In genomic region chr4:108203377-108203776, GRCh38 we compare ENCODE assay signal across 23 cellular contexts.
"Had no signal": no experiment of that assay in that cellular context is flagged by ENCODE, and none has a peak within 500 bp of the region (broad histone marks: within the 10 kb centered on the region; RNA-seq: fewer than 3 reads in every experiment).

No MANE protein-coding gene starts in this region.

- H3K4me3 ChIP-seq: SJSA1 had no signal

- H3K9me3 Mint-ChIP-seq: activated naive CD4-positive, alpha-beta T cell treated with anti-CD3 and anti-CD28 coated beads, Interleukin-2, amount 10 ng/mL, durations not matched to agents 7 days and 5 days; activated T-cell treated with anti-CD3 and anti-CD28 coated beads, Interleukin-2, amount 50 U/mL, for 4 hours; activated T-helper 2 cell treated with anti-CD3 and anti-CD28 coated beads, Interferon-gamma antibody, Interleukin-2, Interleukin-4, amounts not matched to agents 10 μg/mL and 5 μg/mL and 100 μg/mL, durations not matched to agents 14 hours and 24 hours and 36 hours; T-helper 1 cell treated with Interleukin-12 subunit alpha and Interleukin-12 subunit beta and Interleukin-4 antibody, amounts not matched to agents 30 μg/mL and 1 μg/mL, for 36 hours had no signal

- DNase-seq: activated CD4-positive, alpha-beta T cell treated with anti-CD3 and anti-CD28 coated beads for 48 hours; activated CD4-positive, alpha-beta T cell treated with anti-CD3 and anti-CD28 coated beads, Interleukin-2, amount 50 U/mL, for 48 hours; activated CD8-positive, alpha-beta memory T cell treated with anti-CD3 and anti-CD28 coated beads for 24 hours; activated gamma-delta T cell treated with Interleukin-2 at 50 U/mL for 16 hours; activated naive CD4-positive, alpha-beta T cell treated with anti-CD3 and anti-CD28 coated beads, Interleukin-2, amount 10 ng/mL, durations not matched to agents 7 days and 5 days; activated T-cell treated with anti-CD3 and anti-CD28 coated beads, Interleukin-2, amount 50 U/mL, for 4 hours; amygdala; IMR-90; KG1; NCI-H1048; NCI-H1930; NCI-H2107; NCI-H2171 treated with DMSO at 0.1 percent for 48 hours; NCI-H226; NCI-H526; NCI-H774; PC-3; SHP77 had no signal

- H3K9me3 ChIP-seq: SJSA1 had no signal

- H3K36me3 ChIP-seq: SJSA1 had no signal

- H3K36me3 Mint-ChIP-seq: brain had no signal

- H3K27ac ChIP-seq: SJSA1 had no signal

- H3K27ac Mint-ChIP-seq: activated naive CD4-positive, alpha-beta T cell treated with anti-CD3 and anti-CD28 coated beads, Interleukin-2, amount 10 ng/mL, durations not matched to agents 7 days and 5 days; activated T-helper 2 cell treated with anti-CD3 and anti-CD28 coated beads, Interferon-gamma antibody, Interleukin-2, Interleukin-4, amounts not matched to agents 10 μg/mL and 5 μg/mL and 100 μg/mL, durations not matched to agents 14 hours and 24 hours and 36 hours; brain; T-helper 1 cell treated with Interleukin-12 subunit alpha and Interleukin-12 subunit beta and Interleukin-4 antibody, amounts not matched to agents 30 μg/mL and 1 μg/mL, for 36 hours had no signal

- H3K4me1 Mint-ChIP-seq: brain had no signal

- H3K27me3 Mint-ChIP-seq: activated naive CD4-positive, alpha-beta T cell treated with anti-CD3 and anti-CD28 coated beads, Interleukin-2, amount 10 ng/mL, durations not matched to agents 7 days and 5 days; brain had no signal

- ATAC-seq: activated CD4-positive, CD25-positive, alpha-beta regulatory T cell treated with anti-CD3 and anti-CD28 coated beads, Interleukin-2, amount 50 U/mL, for 24 hours; activated T-cell treated with anti-CD3 and anti-CD28 coated beads, Interleukin-2, amount 50 U/mL, for 4 hours; PC-3 had no signal

- H3K27me3 ChIP-seq: SJSA1 had no signal

- H3K4me3 Mint-ChIP-seq: activated naive CD4-positive, alpha-beta T cell treated with anti-CD3 and anti-CD28 coated beads, Interleukin-2, amount 10 ng/mL, durations not matched to agents 7 days and 5 days; activated T-cell treated with anti-CD3 and anti-CD28 coated beads, Interleukin-2, amount 50 U/mL, for 4 hours; brain; T-helper 1 cell treated with Interleukin-12 subunit alpha and Interleukin-12 subunit beta and Interleukin-4 antibody, amounts not matched to agents 30 μg/mL and 1 μg/mL, for 36 hours had no signal
